Comparison of ENCODE assay signal across 10 cellular contexts in the genomic region with DNA sequence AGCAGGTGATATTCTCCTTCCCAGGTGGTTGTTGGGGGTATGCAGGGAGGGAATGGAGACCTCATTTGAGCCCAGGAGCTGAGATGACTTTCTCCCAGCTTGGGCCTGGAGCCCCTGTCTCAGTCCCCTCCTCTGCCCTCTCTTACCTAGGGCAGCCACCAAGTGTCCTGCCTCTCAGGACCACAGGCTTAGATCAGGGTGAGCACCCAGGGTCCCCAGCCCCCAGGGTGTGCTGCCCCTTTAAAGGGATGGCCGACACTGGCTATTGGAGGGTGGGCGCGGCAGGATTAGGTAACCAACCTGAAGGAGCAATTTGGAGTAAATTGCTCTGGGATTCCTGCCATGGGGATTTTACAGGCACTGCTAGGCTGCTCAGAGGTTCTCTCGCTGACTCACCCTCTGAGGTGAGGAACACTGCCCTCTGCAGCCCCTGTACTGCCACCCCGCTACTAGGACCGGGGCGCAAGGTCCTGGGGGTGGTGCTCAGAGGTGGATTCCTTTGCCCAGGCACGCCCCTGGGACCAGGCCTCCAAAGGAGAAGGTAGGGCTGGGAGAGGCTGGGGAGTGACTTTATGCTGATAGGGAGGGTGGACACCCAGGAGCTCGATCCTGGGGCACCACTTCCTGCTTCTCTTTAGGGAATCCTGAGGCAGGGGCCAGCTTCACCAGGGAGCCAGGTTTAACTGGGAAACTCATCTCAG. TPM values are rescaled to one million over a fixed set of nuclear protein-coding genes. Genes with fewer than 3 reads are reported as not detected.
DNase-seq lines count a peak whose midpoint lies in the region; ATAC-seq and FAIRE-seq lines count a peak whose summit lies in the region.
"Had no signal": no experiment of that assay in that cellular context is flagged by ENCODE, and none has a peak within 500 bp of the region (broad histone marks: within the 10 kb centered on the region; RNA-seq: fewer than 3 reads in every experiment).

No MANE protein-coding gene starts in this region.

- H3K36me3 ChIP-seq in naive thymus-derived CD4-positive, alpha-beta T cell (ENCODE audit: control insufficient read depth in 2 of 3, insufficient read depth in 3 of 3, low read length in 3 of 3) = no peaks in the 10 kb centered on the region

- no peaks in the 10 kb centered on the region for H3K9me3 Mint-ChIP-seq in naive thymus-derived CD4-positive, alpha-beta T cell

- POLR2A ChIA-PET in naive thymus-derived CD4-positive, alpha-beta T cell (lab: Charles Lee) = interaction anchor here (0.7 to 4.2 kb wide), 8 partner anchors 9 to 257 kb away, joined by 3 to 42 read pairs (median 3); a partner anchor contains a TSS

- H3K27ac ChIP-seq in naive thymus-derived CD4-positive, alpha-beta T cell (ENCODE audit: low read depth, low read length) = no peak overlapping the region

- peak overlapping the region in 3 of 9 donors; percentile 31 to 57 (median 43) for H3K27ac Mint-ChIP-seq in naive thymus-derived CD4-positive, alpha-beta T cell

- H3K27me3 Mint-ChIP-seq in naive thymus-derived CD4-positive, alpha-beta T cell = peaks cover 0 to 3% (median 0%) of the 10 kb centered on the region in 5 donors

- no peaks in the 10 kb centered on the region for H3K27me3 ChIP-seq in naive thymus-derived CD4-positive, alpha-beta T cell (ENCODE audit: control insufficient read depth in 2 of 2, insufficient read depth in 2 of 2, low read length in 2 of 2)

- peak; percentile 87 for FAIRE-seq in HTR-8/SVneo (lab: Jason Lieb, UNC)
- FAIRE-seq: A204.1, colon had no signal

- peak; percentile 35 for ATAC-seq in naive thymus-derived CD4-positive, alpha-beta T cell
- no peak for ATAC-seq in HG03571 (IDR thresholded peaks at IDR 0.05; ENCODE audit: unreplicated experiment)

- intact Hi-C loops in naive thymus-derived CD4-positive, alpha-beta T cell (cut with micrococcal nuclease) = loop anchor here in 1 of 2 donors (1.0 kb wide), 1 partner anchor 11 kb away; no protein-coding TSS in a partner anchor

- H3K4me1 ChIP-seq in naive thymus-derived CD4-positive, alpha-beta T cell (ENCODE audit: control insufficient read depth in 2 of 2, insufficient read depth in 2 of 2, low read length in 2 of 2) = peaks cover 26 to 30% of the 10 kb centered on the region in 2 donors

- H3K4me3 Mint-ChIP-seq in naive thymus-derived CD4-positive, alpha-beta T cell = peak overlapping the region; percentile 79 to 93 (median 86)

- peaks cover 20 to 42% (median 33%) of the 10 kb centered on the region in 7 donors for H3K4me1 Mint-ChIP-seq in naive thymus-derived CD4-positive, alpha-beta T cell

- no peaks in the 10 kb centered on the region for H3K36me3 Mint-ChIP-seq in naive thymus-derived CD4-positive, alpha-beta T cell

- DNase-seq in DMS53 (lab: John Stamatoyannopoulos, UW) = peak; percentile 73
- no peak for DNase-seq in DMS53 treated with DMSO at 0.1 percent for 48 hours (lab: John Stamatoyannopoulos, UW; ENCODE audit: unreplicated experiment)
- DNase-seq in HTR-8/SVneo (ENCODE audit: insufficient read length, low spot score) = peak; percentile 92
- peak; percentile 29 for DNase-seq in OCI-M1 (lab: John Stamatoyannopoulos, UW)
- peak; percentile 32 for DNase-seq in dermis blood vessel endothelial cell
- no peak for DNase-seq in naive thymus-derived CD4-positive, alpha-beta T cell
- no peak for DNase-seq in stimulated activated CD8-positive, alpha-beta memory T cell treated with anti-CD3 and anti-CD28 coated beads, Interleukin-4, amount 100 ng/mL, for 48 hours

- CTCF ChIA-PET in naive thymus-derived CD4-positive, alpha-beta T cell (lab: Charles Lee) = interaction anchor here (1.1 kb wide), 1 partner anchor 11 kb away, joined by 3 read pairs; no protein-coding TSS in a partner anchor

- no peaks in the 10 kb centered on the region for H3K9me3 ChIP-seq in naive thymus-derived CD4-positive, alpha-beta T cell (ENCODE audit: control insufficient read depth in 2 of 3, low read length in 3 of 3)

- H3K4me3 ChIP-seq in naive thymus-derived CD4-positive, alpha-beta T cell (ENCODE audit: low read length) = peak overlapping the region; percentile 48

RNA-seq across cellular contexts. Expression of a gene that starts 1.5 kb away (rescaled TPM):
- 17.7 and 21.1 TPM in 2 replicates for total RNA-seq in dermis blood vessel endothelial cell
- 100 to 1,000 TPM in 2 of 5 experiments, 10 to 100 TPM in 3; 53.8 to 205 (median 97.6) TPM for total RNA-seq in naive thymus-derived CD4-positive, alpha-beta T cell
- 100 to 1,000 TPM; 109 to 131 TPM for polyA plus RNA-seq in naive thymus-derived CD4-positive, alpha-beta T cell

RNA-seq across cellular contexts. Expression of a gene that starts 58.8 kb away (rescaled TPM):
- 99.9 and 301 TPM in 2 replicates for total RNA-seq in dermis blood vessel endothelial cell
- total RNA-seq in naive thymus-derived CD4-positive, alpha-beta T cell = 100 to 1,000 TPM; 304 to 783 (median 360) TPM
- polyA plus RNA-seq in naive thymus-derived CD4-positive, alpha-beta T cell = 100 to 1,000 TPM; 784 to 901 TPM

Comparison
In these comparisons a context has a peak if more than half of its experiments do, and no peak if none do; other contexts are left out.
1. DNase-seq: peak in DMS53 (single experiment), HTR-8/SVneo (single experiment), OCI-M1 (single experiment) and dermis blood vessel endothelial cell (single experiment); none in DMS53 treated with DMSO at 0.1 percent for 48 hours (single experiment), naive thymus-derived CD4-positive, alpha-beta T cell (0 of 9) and stimulated activated CD8-positive, alpha-beta memory T cell treated with anti-CD3 and anti-CD28 coated beads, Interleukin-4, amount 100 ng/mL, for 48 hours (single experiment).